1 cellular context compared by ENCODE assay signal in the genomic region with DNA sequence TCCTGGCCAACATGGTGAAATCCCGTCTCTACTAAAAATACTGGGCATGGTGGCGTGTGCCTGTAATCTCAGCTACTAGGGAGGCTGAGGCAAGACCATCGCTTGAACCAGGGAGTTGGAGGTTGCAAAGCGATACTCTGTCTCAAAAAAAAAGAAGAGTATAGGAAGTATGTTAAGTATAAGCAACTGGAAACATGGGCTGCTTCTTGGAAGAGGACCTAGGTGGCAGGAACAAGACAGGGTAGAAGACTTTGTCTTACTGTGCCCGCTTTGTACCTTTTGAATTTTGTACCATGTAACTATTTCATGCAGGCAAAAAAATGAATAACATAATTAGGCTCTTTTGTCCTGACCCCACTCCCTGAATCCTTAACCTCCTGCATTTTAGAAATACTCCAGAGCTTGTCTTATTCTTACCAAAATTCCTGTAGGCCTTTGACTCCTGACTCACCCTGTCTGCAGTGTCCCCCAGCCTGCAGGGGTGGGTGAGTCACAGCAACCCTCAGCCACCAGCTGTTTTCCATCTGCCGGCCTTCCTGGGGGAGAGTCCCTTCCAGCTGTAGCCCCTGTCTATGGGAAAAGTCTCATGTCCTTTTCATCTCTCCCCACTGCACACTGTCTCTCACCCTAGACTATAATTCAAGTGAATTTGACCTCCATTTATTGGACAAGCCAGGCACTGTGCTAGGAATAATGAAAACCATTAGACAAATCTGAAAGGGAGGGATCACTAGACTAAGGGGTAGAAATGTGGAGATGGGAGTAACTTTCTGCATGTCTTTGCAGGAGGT.
TF ChIP-seq lines count a peak whose summit lies in the region.

No MANE protein-coding gene starts in this region.

TF ChIP-seq in HepG2, 621 proteins besides CTCF, POLR2A, EP300 and RAD21 (continued from another document and continues in another):
- TF ChIP-seq, protein P1, sequence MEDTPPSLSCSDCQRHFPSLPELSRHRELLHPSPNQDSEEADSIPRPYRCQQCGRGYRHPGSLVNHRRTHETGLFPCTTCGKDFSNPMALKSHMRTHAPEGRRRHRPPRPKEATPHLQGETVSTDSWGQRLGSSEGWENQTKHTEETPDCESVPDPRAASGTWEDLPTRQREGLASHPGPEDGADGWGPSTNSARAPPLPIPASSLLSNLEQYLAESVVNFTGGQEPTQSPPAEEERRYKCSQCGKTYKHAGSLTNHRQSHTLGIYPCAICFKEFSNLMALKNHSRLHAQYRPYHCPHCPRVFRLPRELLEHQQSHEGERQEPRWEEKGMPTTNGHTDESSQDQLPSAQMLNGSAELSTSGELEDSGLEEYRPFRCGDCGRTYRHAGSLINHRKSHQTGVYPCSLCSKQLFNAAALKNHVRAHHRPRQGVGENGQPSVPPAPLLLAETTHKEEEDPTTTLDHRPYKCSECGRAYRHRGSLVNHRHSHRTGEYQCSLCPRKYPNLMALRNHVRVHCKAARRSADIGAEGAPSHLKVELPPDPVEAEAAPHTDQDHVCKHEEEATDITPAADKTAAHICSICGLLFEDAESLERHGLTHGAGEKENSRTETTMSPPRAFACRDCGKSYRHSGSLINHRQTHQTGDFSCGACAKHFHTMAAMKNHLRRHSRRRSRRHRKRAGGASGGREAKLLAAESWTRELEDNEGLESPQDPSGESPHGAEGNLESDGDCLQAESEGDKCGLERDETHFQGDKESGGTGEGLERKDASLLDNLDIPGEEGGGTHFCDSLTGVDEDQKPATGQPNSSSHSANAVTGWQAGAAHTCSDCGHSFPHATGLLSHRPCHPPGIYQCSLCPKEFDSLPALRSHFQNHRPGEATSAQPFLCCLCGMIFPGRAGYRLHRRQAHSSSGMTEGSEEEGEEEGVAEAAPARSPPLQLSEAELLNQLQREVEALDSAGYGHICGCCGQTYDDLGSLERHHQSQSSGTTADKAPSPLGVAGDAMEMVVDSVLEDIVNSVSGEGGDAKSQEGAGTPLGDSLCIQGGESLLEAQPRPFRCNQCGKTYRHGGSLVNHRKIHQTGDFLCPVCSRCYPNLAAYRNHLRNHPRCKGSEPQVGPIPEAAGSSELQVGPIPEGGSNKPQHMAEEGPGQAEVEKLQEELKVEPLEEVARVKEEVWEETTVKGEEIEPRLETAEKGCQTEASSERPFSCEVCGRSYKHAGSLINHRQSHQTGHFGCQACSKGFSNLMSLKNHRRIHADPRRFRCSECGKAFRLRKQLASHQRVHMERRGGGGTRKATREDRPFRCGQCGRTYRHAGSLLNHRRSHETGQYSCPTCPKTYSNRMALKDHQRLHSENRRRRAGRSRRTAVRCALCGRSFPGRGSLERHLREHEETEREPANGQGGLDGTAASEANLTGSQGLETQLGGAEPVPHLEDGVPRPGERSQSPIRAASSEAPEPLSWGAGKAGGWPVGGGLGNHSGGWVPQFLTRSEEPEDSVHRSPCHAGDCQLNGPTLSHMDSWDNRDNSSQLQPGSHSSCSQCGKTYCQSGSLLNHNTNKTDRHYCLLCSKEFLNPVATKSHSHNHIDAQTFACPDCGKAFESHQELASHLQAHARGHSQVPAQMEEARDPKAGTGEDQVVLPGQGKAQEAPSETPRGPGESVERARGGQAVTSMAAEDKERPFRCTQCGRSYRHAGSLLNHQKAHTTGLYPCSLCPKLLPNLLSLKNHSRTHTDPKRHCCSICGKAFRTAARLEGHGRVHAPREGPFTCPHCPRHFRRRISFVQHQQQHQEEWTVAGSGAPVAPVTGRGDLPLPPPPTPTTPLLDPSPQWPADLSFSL (CRISPR knock-in tag; IDR thresholded peaks at IDR 0.05): no peak
- TF ChIP-seq ZNF180 (CRISPR knock-in tag; IDR thresholded peaks at IDR 0.05; ENCODE audit: borderline replicate concordance, low read depth): no peak
- no peak for TF ChIP-seq HIVEP1 (CRISPR knock-in tag; IDR thresholded peaks at IDR 0.05)
- TF ChIP-seq, protein P2, sequence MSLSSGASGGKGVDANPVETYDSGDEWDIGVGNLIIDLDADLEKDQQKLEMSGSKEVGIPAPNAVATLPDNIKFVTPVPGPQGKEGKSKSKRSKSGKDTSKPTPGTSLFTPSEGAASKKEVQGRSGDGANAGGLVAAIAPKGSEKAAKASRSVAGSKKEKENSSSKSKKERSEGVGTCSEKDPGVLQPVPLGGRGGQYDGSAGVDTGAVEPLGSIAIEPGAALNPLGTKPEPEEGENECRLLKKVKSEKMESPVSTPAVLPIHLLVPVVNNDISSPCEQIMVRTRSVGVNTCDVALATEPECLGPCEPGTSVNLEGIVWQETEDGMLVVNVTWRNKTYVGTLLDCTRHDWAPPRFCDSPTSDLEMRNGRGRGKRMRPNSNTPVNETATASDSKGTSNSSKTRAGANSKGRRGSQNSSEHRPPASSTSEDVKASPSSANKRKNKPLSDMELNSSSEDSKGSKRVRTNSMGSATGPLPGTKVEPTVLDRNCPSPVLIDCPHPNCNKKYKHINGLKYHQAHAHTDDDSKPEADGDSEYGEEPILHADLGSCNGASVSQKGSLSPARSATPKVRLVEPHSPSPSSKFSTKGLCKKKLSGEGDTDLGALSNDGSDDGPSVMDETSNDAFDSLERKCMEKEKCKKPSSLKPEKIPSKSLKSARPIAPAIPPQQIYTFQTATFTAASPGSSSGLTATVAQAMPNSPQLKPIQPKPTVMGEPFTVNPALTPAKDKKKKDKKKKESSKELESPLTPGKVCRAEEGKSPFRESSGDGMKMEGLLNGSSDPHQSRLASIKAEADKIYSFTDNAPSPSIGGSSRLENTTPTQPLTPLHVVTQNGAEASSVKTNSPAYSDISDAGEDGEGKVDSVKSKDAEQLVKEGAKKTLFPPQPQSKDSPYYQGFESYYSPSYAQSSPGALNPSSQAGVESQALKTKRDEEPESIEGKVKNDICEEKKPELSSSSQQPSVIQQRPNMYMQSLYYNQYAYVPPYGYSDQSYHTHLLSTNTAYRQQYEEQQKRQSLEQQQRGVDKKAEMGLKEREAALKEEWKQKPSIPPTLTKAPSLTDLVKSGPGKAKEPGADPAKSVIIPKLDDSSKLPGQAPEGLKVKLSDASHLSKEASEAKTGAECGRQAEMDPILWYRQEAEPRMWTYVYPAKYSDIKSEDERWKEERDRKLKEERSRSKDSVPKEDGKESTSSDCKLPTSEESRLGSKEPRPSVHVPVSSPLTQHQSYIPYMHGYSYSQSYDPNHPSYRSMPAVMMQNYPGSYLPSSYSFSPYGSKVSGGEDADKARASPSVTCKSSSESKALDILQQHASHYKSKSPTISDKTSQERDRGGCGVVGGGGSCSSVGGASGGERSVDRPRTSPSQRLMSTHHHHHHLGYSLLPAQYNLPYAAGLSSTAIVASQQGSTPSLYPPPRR (CRISPR knock-in tag; IDR thresholded peaks at IDR 0.05; ENCODE audit: borderline replicate concordance): no peak
- TF ChIP-seq ZNF577 (CRISPR knock-in tag; IDR thresholded peaks at IDR 0.05; ENCODE audit: borderline replicate concordance, low read depth): no peak
- TF ChIP-seq, protein P3, sequence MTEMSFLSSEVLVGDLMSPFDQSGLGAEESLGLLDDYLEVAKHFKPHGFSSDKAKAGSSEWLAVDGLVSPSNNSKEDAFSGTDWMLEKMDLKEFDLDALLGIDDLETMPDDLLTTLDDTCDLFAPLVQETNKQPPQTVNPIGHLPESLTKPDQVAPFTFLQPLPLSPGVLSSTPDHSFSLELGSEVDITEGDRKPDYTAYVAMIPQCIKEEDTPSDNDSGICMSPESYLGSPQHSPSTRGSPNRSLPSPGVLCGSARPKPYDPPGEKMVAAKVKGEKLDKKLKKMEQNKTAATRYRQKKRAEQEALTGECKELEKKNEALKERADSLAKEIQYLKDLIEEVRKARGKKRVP (CRISPR knock-in tag; IDR thresholded peaks at IDR 0.05): no peak
- TF ChIP-seq PHF8 (CRISPR knock-in tag; IDR thresholded peaks at IDR 0.05): no peak
- TF ChIP-seq ZNF225 (CRISPR knock-in tag; IDR thresholded peaks at IDR 0.05): no peak
- no peak for TF ChIP-seq ZNF546 (CRISPR knock-in tag; conservative IDR thresholded peaks at IDR 0.05)
- no peak for TF ChIP-seq GABPB1 (CRISPR knock-in tag; IDR thresholded peaks at IDR 0.05)
- no peak for TF ChIP-seq SP4 (CRISPR knock-in tag; IDR thresholded peaks at IDR 0.05)
- TF ChIP-seq KAT7 (CRISPR knock-in tag; IDR thresholded peaks at IDR 0.05; ENCODE audit: borderline replicate concordance): no peak
- TF ChIP-seq GATAD2A (CRISPR knock-in tag; IDR thresholded peaks at IDR 0.05): peak; percentile 8; the same call in 1 of the 2 replicates
- TF ChIP-seq ZNF672 (CRISPR knock-in tag; IDR thresholded peaks at IDR 0.05): no peak
- no peak for TF ChIP-seq FOXA1 (IDR thresholded peaks at IDR 0.05)
- no peak for TF ChIP-seq FOXA1 (CRISPR knock-in tag; IDR thresholded peaks at IDR 0.05)
- no peak for TF ChIP-seq CCDC6 (CRISPR knock-in tag; IDR thresholded peaks at IDR 0.05)
- TF ChIP-seq ZKSCAN1 (IDR thresholded peaks at IDR 0.05; ENCODE audit: low read length): no peak
- TF ChIP-seq SMARCC2 (IDR thresholded peaks at IDR 0.05): no peak
- TF ChIP-seq, protein P4, sequence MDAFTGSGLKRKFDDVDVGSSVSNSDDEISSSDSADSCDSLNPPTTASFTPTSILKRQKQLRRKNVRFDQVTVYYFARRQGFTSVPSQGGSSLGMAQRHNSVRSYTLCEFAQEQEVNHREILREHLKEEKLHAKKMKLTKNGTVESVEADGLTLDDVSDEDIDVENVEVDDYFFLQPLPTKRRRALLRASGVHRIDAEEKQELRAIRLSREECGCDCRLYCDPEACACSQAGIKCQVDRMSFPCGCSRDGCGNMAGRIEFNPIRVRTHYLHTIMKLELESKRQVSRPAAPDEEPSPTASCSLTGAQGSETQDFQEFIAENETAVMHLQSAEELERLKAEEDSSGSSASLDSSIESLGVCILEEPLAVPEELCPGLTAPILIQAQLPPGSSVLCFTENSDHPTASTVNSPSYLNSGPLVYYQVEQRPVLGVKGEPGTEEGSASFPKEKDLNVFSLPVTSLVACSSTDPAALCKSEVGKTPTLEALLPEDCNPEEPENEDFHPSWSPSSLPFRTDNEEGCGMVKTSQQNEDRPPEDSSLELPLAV (CRISPR knock-in tag; conservative IDR thresholded peaks at IDR 0.05; ENCODE audit: low read depth): no peak
- TF ChIP-seq KMT2B (CRISPR knock-in tag; IDR thresholded peaks at IDR 0.05): no peak
- TF ChIP-seq, protein P5, sequence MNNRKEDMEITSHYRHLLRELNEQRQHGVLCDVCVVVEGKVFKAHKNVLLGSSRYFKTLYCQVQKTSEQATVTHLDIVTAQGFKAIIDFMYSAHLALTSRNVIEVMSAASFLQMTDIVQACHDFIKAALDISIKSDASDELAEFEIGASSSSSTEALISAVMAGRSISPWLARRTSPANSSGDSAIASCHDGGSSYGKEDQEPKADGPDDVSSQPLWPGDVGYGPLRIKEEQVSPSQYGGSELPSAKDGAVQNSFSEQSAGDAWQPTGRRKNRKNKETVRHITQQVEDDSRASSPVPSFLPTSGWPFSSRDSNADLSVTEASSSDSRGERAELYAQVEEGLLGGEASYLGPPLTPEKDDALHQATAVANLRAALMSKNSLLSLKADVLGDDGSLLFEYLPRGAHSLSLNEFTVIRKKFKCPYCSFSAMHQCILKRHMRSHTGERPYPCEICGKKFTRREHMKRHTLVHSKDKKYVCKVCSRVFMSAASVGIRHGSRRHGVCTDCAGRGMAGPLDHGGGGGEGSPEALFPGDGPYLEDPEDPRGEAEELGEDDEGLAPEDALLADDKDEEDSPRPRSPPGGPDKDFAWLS (CRISPR knock-in tag; IDR thresholded peaks at IDR 0.05; ENCODE audit: borderline replicate concordance): no peak
- TF ChIP-seq ZNF124 (CRISPR knock-in tag; IDR thresholded peaks at IDR 0.05): no peak
- TF ChIP-seq ZSCAN31 (CRISPR knock-in tag; IDR thresholded peaks at IDR 0.05; ENCODE audit: low read depth): no peak
- no peak for TF ChIP-seq TEAD2 (CRISPR knock-in tag; IDR thresholded peaks at IDR 0.05)
- TF ChIP-seq FOXK1 (CRISPR knock-in tag; IDR thresholded peaks at IDR 0.05; ENCODE audit: borderline replicate concordance, low read depth): no peak
- no peak for TF ChIP-seq ZFP36L2 (CRISPR knock-in tag; IDR thresholded peaks at IDR 0.05)
- peak; percentile 28 for TF ChIP-seq SKI (IDR thresholded peaks at IDR 0.05; ENCODE audit: partially characterized antibody)
- TF ChIP-seq TAF15 (IDR thresholded peaks at IDR 0.05; ENCODE audit: low read depth, low read length, poor library complexity, severe bottlenecking): no peak
- no peak for TF ChIP-seq ZNF33A (CRISPR knock-in tag; IDR thresholded peaks at IDR 0.05; ENCODE audit: borderline replicate concordance)
- no peak for TF ChIP-seq ZNF335 (CRISPR knock-in tag; IDR thresholded peaks at IDR 0.05)
- TF ChIP-seq, protein P6, sequence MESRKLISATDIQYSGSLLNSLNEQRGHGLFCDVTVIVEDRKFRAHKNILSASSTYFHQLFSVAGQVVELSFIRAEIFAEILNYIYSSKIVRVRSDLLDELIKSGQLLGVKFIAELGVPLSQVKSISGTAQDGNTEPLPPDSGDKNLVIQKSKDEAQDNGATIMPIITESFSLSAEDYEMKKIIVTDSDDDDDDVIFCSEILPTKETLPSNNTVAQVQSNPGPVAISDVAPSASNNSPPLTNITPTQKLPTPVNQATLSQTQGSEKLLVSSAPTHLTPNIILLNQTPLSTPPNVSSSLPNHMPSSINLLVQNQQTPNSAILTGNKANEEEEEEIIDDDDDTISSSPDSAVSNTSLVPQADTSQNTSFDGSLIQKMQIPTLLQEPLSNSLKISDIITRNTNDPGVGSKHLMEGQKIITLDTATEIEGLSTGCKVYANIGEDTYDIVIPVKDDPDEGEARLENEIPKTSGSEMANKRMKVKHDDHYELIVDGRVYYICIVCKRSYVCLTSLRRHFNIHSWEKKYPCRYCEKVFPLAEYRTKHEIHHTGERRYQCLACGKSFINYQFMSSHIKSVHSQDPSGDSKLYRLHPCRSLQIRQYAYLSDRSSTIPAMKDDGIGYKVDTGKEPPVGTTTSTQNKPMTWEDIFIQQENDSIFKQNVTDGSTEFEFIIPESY (CRISPR knock-in tag; IDR thresholded peaks at IDR 0.05): no peak
- TF ChIP-seq ZFP90 (CRISPR knock-in tag; IDR thresholded peaks at IDR 0.05; ENCODE audit: borderline replicate concordance): no peak
- no peak for TF ChIP-seq ADNP (CRISPR knock-in tag; IDR thresholded peaks at IDR 0.05)
- TF ChIP-seq RBM22 (optimal IDR thresholded peaks at IDR 0.05; ENCODE audit: low read length): no peak
- no peak for TF ChIP-seq ZNF780A (CRISPR knock-in tag; IDR thresholded peaks at IDR 0.05)
- TF ChIP-seq TOPORS (CRISPR knock-in tag; IDR thresholded peaks at IDR 0.05): no peak
- no peak for TF ChIP-seq SPEN (CRISPR knock-in tag; IDR thresholded peaks at IDR 0.05; ENCODE audit: low read depth)
